Comparison of ENCODE assay signal across 23 cellular contexts in genomic region chr7:44251269-44251668, GRCh38. TPM values are rescaled to one million over a fixed set of nuclear protein-coding genes. Genes with fewer than 3 reads are reported as not detected.
DNase-seq lines count a peak whose midpoint lies in the region; TF ChIP-seq lines count a peak whose summit lies in the region.
"Had no signal": no experiment of that assay in that cellular context is flagged by ENCODE, and none has a peak within 500 bp of the region (broad histone marks: within the 10 kb centered on the region; RNA-seq: fewer than 3 reads in every experiment).

No MANE protein-coding gene starts in this region.

- H2AK5ac ChIP-seq in neuronal stem cell (ENCODE audit: low read depth, low read length) = peak overlapping the region; percentile 70

- H3K4me3 Mint-ChIP-seq in nephron progenitor cell = no peak overlapping the region
- H3K4me3 Mint-ChIP-seq: CD14-positive monocyte; CD4-positive, alpha-beta memory T cell; CD4-positive, CD25-positive, alpha-beta regulatory T cell; CD8-positive, alpha-beta memory T cell had no signal

- no peak overlapping the region for H3K4me3 ChIP-seq in neuronal stem cell (ENCODE audit: low read length in 2 of 2)
- H3K4me3 ChIP-seq: BLaER1 had no signal

- no peak overlapping the region for H3K14ac ChIP-seq in neuronal stem cell (ENCODE audit: low read length)

- no peak overlapping the region for H3K4me2 ChIP-seq in neuronal stem cell (ENCODE audit: insufficient read depth, low read length, poor library complexity, severe bottlenecking)
- H3K4me2 ChIP-seq: BLaER1 had no signal

- DNase-seq in RWPE1 (ENCODE audit: low spot score) (no peak), nephron progenitor cell (no peak), neuronal stem cell (ENCODE audit: low spot score) (no peak), head of caudate nucleus (no peak), cerebellar cortex (ENCODE audit: low spot score) (no peak), MV-4-11 (lab: John Stamatoyannopoulos, UW) (no peak)
- DNase-seq: 8988T; ACHN; BE2C; C1 segment of cervical spinal cord; CD4-positive, alpha-beta memory T cell; CD4-positive, CD25-positive, alpha-beta regulatory T cell; CD8-positive, alpha-beta memory T cell; COR-L47; DMS 273 treated with DMSO at 0.1 percent for 48 hours; DMS153; DMS53; DMS79; DND-41; EL; GDM1 had no signal

- H2AFZ ChIP-seq in neuronal stem cell (ENCODE audit: low read length) = no peak overlapping the region

- TF ChIP-seq CTCF in RWPE1 (conservative IDR thresholded peaks at IDR 0.05; ENCODE audit: low read depth) = no peak
- no peak for TF ChIP-seq CTCF in nephron progenitor cell (IDR thresholded peaks at IDR 0.05)

- H3K27ac ChIP-seq in RWPE1 = peak overlapping the region; percentile 16; the same call in 1 of the 2 replicates
- no peak overlapping the region for H3K27ac ChIP-seq in neuronal stem cell (replicated peaks; ENCODE audit: low read length)
- H3K27ac ChIP-seq: BLaER1 had no signal

- H2BK120ac ChIP-seq in neuronal stem cell (ENCODE audit: low read depth, low read length) = no peak overlapping the region

- peak overlapping the region; percentile 1 for H3K23ac ChIP-seq in neuronal stem cell (ENCODE audit: low read depth, low read length, poor library complexity)

- POLR2A ChIA-PET in RWPE1 (lab: Yijun Ruan, JAX; ENCODE audit: low non-redundant PET) = no interaction called here

- no peak overlapping the region for H2BK12ac ChIP-seq in neuronal stem cell (ENCODE audit: low read length)

- H4K8ac ChIP-seq in neuronal stem cell (ENCODE audit: low read depth, low read length) = no peak overlapping the region

- no CpG with 5 or more reads among the region's 10 CpGs for WGBS in neuronal stem cell (ENCODE audit: extremely low coverage in 2 of 2, insufficient read length in 2 of 2, insufficient replicate concordance in 1 of 2), 2 donors

- H3K27ac Mint-ChIP-seq in nephron progenitor cell = peak overlapping the region; percentile 57
- H3K27ac Mint-ChIP-seq: CD14-positive monocyte; CD4-positive, alpha-beta memory T cell; CD4-positive, CD25-positive, alpha-beta regulatory T cell had no signal

- no peak overlapping the region for H3K4ac ChIP-seq in neuronal stem cell (ENCODE audit: low read length)

- H3K4me1 ChIP-seq in neuronal stem cell (ENCODE audit: control insufficient read depth in 2 of 2, insufficient read depth in 1 of 2, low read depth in 1 of 2, low read length in 2 of 2) = peaks cover 0 to 1% of the 10 kb centered on the region in 2 donors
- H3K4me1 ChIP-seq: BE2C had no signal

- peaks cover 0 to 5% of the 10 kb centered on the region in 2 donors for H3K9me3 ChIP-seq in neuronal stem cell (replicated peaks in 1 of 2; ENCODE audit: control insufficient read depth in 2 of 2, insufficient read depth in 1 of 2, low read depth in 1 of 2, low read length in 2 of 2)
- H3K9me3 ChIP-seq: BE2C, BLaER1 had no signal

- peaks cover 5% of the 10 kb centered on the region for H3K9me3 Mint-ChIP-seq in nephron progenitor cell
- H3K9me3 Mint-ChIP-seq: CD8-positive, alpha-beta memory T cell had no signal

- H3K9ac ChIP-seq in neuronal stem cell (ENCODE audit: low read depth, low read length, poor library complexity) = no peak overlapping the region
- H3K9ac ChIP-seq: BLaER1 had no signal

- CTCF ChIA-PET in RWPE1 (lab: Yijun Ruan, JAX) = interaction anchor here (0.5 to 1.0 kb wide), 2 partner anchors 11 to 89 kb away, joined by 3 to 4 read pairs; no protein-coding TSS in a partner anchor

- no peak overlapping the region for H2BK15ac ChIP-seq in neuronal stem cell (ENCODE audit: low read length)

- H3K27me3 Mint-ChIP-seq in nephron progenitor cell (ENCODE audit: low read depth, poor library complexity) = no peaks in the 10 kb centered on the region
- H3K27me3 Mint-ChIP-seq: CD4-positive, alpha-beta memory T cell; CD4-positive, CD25-positive, alpha-beta regulatory T cell had no signal

- peaks cover 2% of the 10 kb centered on the region for H3K79me1 ChIP-seq in neuronal stem cell (ENCODE audit: low read depth, low read length)

- intact Hi-C loops in head of caudate nucleus (cut with DNase I) = no loop called here

- H3K36me3 Mint-ChIP-seq in nephron progenitor cell (ENCODE audit: low read depth) = no peaks in the 10 kb centered on the region
- H3K36me3 Mint-ChIP-seq: CD14-positive monocyte; CD4-positive, alpha-beta memory T cell; CD4-positive, CD25-positive, alpha-beta regulatory T cell; CD8-positive, alpha-beta memory T cell had no signal

- H3K18ac ChIP-seq in neuronal stem cell (ENCODE audit: low read length) = peak overlapping the region; percentile 19

- H3K4me1 Mint-ChIP-seq in nephron progenitor cell = peaks cover 8% of the 10 kb centered on the region
- H3K4me1 Mint-ChIP-seq: CD14-positive monocyte; CD4-positive, CD25-positive, alpha-beta regulatory T cell had no signal

- no peak overlapping the region for H2BK5ac ChIP-seq in neuronal stem cell (ENCODE audit: low read length)

- H3K36me3 ChIP-seq in neuronal stem cell (replicated peaks in 1 of 2; ENCODE audit: control insufficient read depth in 2 of 2, insufficient read depth in 2 of 2, low read length in 2 of 2) = no peaks in the 10 kb centered on the region
- H3K36me3 ChIP-seq: BE2C, BLaER1 had no signal

- H4K91ac ChIP-seq in neuronal stem cell (ENCODE audit: low read depth, low read length, poor library complexity) = no peak overlapping the region

- H3K27me3 ChIP-seq in neuronal stem cell (ENCODE audit: control insufficient read depth in 3 of 3, insufficient read depth in 3 of 3, low read depth in 1 of 3, low read length in 3 of 3) = peaks cover 0 to 12% (median 0%) of the 10 kb centered on the region in 3 experiments
- H3K27me3 ChIP-seq: BE2C, BLaER1 had no signal

RNA-seq across cellular contexts. Expression of gene YKT6, which starts 50.5 kb away (rescaled TPM):
- polyA plus RNA-seq in neuronal stem cell (2013, experiment 1 of 2) = 71.1 TPM
- polyA plus RNA-seq in neuronal stem cell (2013, experiment 2 of 2) = 69.2 TPM
